Comparison of ENCODE assay signal across 1 cellular context in the genomic region with DNA sequence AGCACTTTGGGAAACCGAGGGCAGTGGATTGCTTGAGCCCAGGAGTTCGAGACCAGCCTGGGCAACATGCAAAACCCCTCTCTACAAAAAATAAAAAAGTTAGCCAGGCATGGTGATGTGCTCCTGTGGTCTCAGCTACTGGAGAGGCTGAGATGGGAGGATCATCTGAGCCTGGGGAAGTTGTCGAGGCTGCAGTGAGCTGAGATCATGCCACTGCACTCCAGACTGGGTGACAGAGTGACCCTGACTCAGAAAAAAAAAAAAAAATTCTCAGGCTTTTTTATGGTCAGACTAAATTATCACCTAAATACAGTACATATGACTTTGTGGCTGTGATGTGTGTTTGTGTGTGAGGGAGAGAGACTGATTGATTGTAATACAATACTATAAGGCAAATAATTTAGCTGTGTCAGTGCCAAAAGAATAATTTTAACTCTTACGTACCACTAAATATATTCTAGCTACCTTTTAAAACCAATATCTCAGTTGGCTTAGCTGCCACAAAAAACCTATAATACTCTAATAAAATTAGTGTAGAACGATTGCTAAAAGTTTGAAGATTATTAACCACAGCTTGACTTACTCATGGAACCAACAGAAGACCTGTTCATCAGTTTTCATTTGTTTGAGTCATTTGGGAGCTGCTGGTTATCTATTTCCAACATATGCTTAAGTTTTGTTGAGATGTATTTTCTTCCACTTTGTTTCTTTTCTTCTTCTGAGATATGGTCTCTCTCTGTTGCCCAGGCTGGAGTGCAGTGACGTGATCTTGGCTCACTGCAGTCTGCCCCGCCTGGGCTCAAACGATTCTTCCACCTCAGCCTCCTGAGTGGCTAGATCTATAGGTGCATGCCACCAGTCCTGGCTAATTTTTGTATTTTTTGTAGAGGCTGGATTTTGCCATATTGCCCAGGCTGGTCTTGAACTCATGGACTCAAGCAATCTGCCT.
TF ChIP-seq lines count a peak whose summit lies in the region.

No MANE protein-coding gene starts in this region.

TF ChIP-seq in K562, 482 proteins besides CTCF, POLR2A, EP300 and RAD21 (continued from another document and continues in another):
- TF ChIP-seq ZBTB40 (IDR thresholded peaks at IDR 0.05) (peak; percentile 29; the same call in 1 of the 2 replicates), ZBTB40 (CRISPR knock-in tag; IDR thresholded peaks at IDR 0.05) (no peak), STAT5A (IDR thresholded peaks at IDR 0.05; ENCODE audit: borderline replicate concordance, low read length) (peak; percentile 54; the same call in 1 of the 2 replicates), ZKSCAN3 (CRISPR knock-in tag; IDR thresholded peaks at IDR 0.05) (no peak), HDAC2 (IDR thresholded peaks at IDR 0.05) (peak; percentile 67), MYC (IDR thresholded peaks at IDR 0.05; ENCODE audit: low read depth, low read length) (0 out of 2 replicates have a peak, but pooled peaks have one; percentile 35), MYC (CRISPR knock-in tag; IDR thresholded peaks at IDR 0.05; ENCODE audit: borderline replicate concordance, low read depth) (no peak), KAT7 (CRISPR knock-in tag; IDR thresholded peaks at IDR 0.05; ENCODE audit: borderline replicate concordance) (no peak), TRIM24 (IDR thresholded peaks at IDR 0.05) (peak; percentile 71 to 79), ARNT (IDR thresholded peaks at IDR 0.05) (peak in 1 of 2 experiments; percentile 92; a peak in 1 of 4 replicates), MLX (CRISPR knock-in tag; conservative IDR thresholded peaks at IDR 0.05) (no peak), FOSL1 (tag; conservative IDR thresholded peaks at IDR 0.05) (peak; percentile 92), SMARCB1 (IDR thresholded peaks at IDR 0.05; ENCODE audit: insufficient read length, low read depth) (peak; percentile 82), SNIP1 (IDR thresholded peaks at IDR 0.05; ENCODE audit: low read depth) (no peak), MYNN (IDR thresholded peaks at IDR 0.05) (no peak), MYNN (CRISPR knock-in tag; IDR thresholded peaks at IDR 0.05) (no peak), PML (IDR thresholded peaks at IDR 0.05; ENCODE audit: low read length) (peak; percentile 53; the same call in 1 of the 2 replicates), RBM25 (IDR thresholded peaks at IDR 0.05; ENCODE audit: low read depth, low read length, severe bottlenecking) (peak; percentile 11), DACH1 (IDR thresholded peaks at IDR 0.05; ENCODE audit: partially characterized antibody) (peak; percentile 75), CBFA2T3 (IDR thresholded peaks at IDR 0.05) (peak; percentile 94), CREM (IDR thresholded peaks at IDR 0.05; ENCODE audit: low read depth) (peak; percentile 86), TFAP4 (CRISPR knock-in tag; IDR thresholded peaks at IDR 0.05; ENCODE audit: borderline replicate concordance) (peak; percentile 47; the same call in 1 of the 2 replicates), TAL1 (IDR thresholded peaks at IDR 0.05) (peak; percentile 88), NCOA1 (IDR thresholded peaks at IDR 0.05; ENCODE audit: low read depth) (peak; percentile 64; the same call in 1 of the 2 replicates), ZNF121 (CRISPR knock-in tag; conservative IDR thresholded peaks at IDR 0.05) (peak; percentile 84), MAZ (CRISPR knock-in tag; conservative IDR thresholded peaks at IDR 0.05 in 1 of 2, IDR thresholded peaks at IDR 0.05 in 1 of 2) (no peak), MTA1 (IDR thresholded peaks at IDR 0.05; ENCODE audit: borderline replicate concordance) (peak; percentile 59; the same call in 1 of the 2 replicates), ZNF384 (IDR thresholded peaks at IDR 0.05; ENCODE audit: low read depth, low read length) (peak; percentile 82), MTA3 (IDR thresholded peaks at IDR 0.05; ENCODE audit: borderline replicate concordance) (peak; percentile 61), NFIC (IDR thresholded peaks at IDR 0.05) (peak; percentile 76)
- TF ChIP-seq, protein P1, sequence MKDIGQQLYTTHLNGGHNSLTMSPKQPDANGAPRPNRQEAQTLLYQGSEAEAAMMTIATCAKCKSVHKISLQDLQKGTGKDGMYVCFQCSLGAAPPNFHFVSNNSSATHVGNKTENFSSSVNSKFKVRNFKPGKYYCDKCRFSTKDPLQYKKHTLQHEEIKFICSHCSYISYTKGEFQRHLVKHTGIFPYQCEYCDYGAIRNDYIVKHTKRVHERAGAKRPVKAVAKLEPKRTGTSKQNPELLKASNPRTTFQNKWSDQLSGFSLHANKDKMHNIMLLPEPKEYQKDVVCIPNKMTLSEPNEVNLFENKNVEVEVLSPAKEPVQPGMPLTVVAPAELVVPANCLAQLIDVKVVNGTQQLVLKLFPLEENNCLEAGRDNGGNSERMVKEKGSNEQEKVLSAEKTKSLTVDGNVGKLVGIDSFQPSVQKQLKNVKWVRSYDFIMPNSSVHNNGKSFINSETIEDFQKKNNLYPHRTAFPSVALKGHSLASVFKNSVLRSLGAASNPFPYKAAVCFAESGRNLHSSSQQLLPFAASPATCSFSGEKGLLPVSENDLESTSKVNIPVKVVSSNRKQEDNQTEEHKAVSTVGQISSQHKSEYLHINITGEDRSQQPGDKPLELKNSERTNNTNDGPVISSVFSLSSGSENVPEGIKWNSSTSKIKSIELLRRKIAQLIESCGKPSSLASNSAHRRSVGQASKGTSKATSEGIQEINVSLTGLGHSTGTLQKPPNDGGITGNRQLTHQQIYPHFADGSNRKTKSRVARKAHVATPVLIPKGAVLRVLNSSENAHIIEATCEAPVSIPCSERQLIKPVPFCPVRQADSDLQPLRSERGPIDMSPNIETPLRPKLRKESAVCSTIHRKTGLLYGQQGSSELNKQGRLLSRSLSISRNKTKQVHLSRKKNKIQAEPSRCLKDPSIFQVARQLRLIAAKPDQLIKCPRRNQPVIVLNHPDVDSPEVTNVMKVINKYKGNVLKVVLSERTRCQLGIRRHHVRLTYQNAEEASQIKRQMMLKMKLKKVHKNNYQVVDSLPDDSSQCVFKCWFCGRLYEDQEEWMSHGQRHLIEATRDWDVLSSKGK (CRISPR knock-in tag; IDR thresholded peaks at IDR 0.05): no peak
- TF ChIP-seq, protein P2, sequence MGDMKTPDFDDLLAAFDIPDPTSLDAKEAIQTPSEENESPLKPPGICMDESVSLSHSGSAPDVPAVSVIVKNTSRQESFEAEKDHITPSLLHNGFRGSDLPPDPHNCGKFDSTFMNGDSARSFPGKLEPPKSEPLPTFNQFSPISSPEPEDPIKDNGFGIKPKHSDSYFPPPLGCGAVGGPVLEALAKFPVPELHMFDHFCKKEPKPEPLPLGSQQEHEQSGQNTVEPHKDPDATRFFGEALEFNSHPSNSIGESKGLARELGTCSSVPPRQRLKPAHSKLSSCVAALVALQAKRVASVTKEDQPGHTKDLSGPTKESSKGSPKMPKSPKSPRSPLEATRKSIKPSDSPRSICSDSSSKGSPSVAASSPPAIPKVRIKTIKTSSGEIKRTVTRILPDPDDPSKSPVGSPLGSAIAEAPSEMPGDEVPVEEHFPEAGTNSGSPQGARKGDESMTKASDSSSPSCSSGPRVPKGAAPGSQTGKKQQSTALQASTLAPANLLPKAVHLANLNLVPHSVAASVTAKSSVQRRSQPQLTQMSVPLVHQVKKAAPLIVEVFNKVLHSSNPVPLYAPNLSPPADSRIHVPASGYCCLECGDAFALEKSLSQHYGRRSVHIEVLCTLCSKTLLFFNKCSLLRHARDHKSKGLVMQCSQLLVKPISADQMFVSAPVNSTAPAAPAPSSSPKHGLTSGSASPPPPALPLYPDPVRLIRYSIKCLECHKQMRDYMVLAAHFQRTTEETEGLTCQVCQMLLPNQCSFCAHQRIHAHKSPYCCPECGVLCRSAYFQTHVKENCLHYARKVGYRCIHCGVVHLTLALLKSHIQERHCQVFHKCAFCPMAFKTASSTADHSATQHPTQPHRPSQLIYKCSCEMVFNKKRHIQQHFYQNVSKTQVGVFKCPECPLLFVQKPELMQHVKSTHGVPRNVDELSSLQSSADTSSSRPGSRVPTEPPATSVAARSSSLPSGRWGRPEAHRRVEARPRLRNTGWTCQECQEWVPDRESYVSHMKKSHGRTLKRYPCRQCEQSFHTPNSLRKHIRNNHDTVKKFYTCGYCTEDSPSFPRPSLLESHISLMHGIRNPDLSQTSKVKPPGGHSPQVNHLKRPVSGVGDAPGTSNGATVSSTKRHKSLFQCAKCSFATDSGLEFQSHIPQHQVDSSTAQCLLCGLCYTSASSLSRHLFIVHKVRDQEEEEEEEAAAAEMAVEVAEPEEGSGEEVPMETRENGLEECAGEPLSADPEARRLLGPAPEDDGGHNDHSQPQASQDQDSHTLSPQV (IDR thresholded peaks at IDR 0.05): peak; percentile 29; the same call in 1 of the 2 replicates
- TF ChIP-seq, protein P3, sequence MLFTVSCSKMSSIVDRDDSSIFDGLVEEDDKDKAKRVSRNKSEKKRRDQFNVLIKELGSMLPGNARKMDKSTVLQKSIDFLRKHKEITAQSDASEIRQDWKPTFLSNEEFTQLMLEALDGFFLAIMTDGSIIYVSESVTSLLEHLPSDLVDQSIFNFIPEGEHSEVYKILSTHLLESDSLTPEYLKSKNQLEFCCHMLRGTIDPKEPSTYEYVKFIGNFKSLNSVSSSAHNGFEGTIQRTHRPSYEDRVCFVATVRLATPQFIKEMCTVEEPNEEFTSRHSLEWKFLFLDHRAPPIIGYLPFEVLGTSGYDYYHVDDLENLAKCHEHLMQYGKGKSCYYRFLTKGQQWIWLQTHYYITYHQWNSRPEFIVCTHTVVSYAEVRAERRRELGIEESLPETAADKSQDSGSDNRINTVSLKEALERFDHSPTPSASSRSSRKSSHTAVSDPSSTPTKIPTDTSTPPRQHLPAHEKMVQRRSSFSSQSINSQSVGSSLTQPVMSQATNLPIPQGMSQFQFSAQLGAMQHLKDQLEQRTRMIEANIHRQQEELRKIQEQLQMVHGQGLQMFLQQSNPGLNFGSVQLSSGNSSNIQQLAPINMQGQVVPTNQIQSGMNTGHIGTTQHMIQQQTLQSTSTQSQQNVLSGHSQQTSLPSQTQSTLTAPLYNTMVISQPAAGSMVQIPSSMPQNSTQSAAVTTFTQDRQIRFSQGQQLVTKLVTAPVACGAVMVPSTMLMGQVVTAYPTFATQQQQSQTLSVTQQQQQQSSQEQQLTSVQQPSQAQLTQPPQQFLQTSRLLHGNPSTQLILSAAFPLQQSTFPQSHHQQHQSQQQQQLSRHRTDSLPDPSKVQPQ (CRISPR knock-in tag; IDR thresholded peaks at IDR 0.05; ENCODE audit: borderline replicate concordance): no peak
